ENCODE assay signal across 7 cellular contexts in genomic region chr2:121148481-121148880, GRCh38.
"Had no signal": no experiment of that assay in that cellular context is flagged by ENCODE, and none has a peak within 500 bp of the region (broad histone marks: within the 10 kb centered on the region; RNA-seq: fewer than 3 reads in every experiment).

No MANE protein-coding gene starts in this region.

- H3K4me2 ChIP-seq: KMS-11 had no signal

- ATAC-seq: HepG2 had no signal

- FAIRE-seq: HepG2, HTR-8/SVneo had no signal

- H3K27ac ChIP-seq: HL-60, KMS-11 had no signal

- H3K9ac ChIP-seq: KMS-11 had no signal

- DNase-seq: IMR-90, KBM-7, KG1 had no signal
